ENCODE assay signal across 21 cellular contexts in genomic region chr5:113866763-113867162, GRCh38.
"Had no signal": no experiment of that assay in that cellular context is flagged by ENCODE, and none has a peak within 500 bp of the region (broad histone marks: within the 10 kb centered on the region; RNA-seq: fewer than 3 reads in every experiment).

No MANE protein-coding gene starts in this region.

- H3K27ac Mint-ChIP-seq: dendritic cell treated with granulocyte-macrophage colony-stimulating factor and Interleukin-4, amounts not matched to agents 40 ng/mL and 50 ng/mL, for 4 days; effector memory CD8-positive, alpha-beta T cell; endodermal cell; mesothelial cell of epicardium had no signal

- H3K4me3 Mint-ChIP-seq: dendritic cell treated with granulocyte-macrophage colony-stimulating factor and Interleukin-4, amounts not matched to agents 40 ng/mL and 50 ng/mL, for 4 days; effector memory CD8-positive, alpha-beta T cell; endodermal cell; mesothelial cell of epicardium had no signal

- H3K9me3 ChIP-seq: colonic mucosa, gastroesophageal sphincter, lower lobe of right lung, mucosa of descending colon had no signal

- H3K9me3 Mint-ChIP-seq: endodermal cell had no signal

- H3K27me3 Mint-ChIP-seq: dendritic cell treated with granulocyte-macrophage colony-stimulating factor and Interleukin-4, amounts not matched to agents 40 ng/mL and 50 ng/mL, for 4 days; effector memory CD8-positive, alpha-beta T cell had no signal

- H2AFZ ChIP-seq: hepatocyte had no signal

- ATAC-seq: effector memory CD8-positive, alpha-beta T cell; esophagus mucosa; foreskin keratinocyte; gastroesophageal sphincter; heart left ventricle; left cardiac atrium; left lung; left ventricle myocardium superior; lower lobe of right lung; mucosa of descending colon had no signal

- H3K36me3 ChIP-seq: colonic mucosa, gastroesophageal sphincter, heart left ventricle, left lung, lower lobe of right lung had no signal

- H3K27ac ChIP-seq: colonic mucosa, epithelial cell of prostate, foreskin keratinocyte, gastroesophageal sphincter, heart left ventricle, hepatocyte, left lung, lower lobe of right lung had no signal

- H3K4me2 ChIP-seq: hepatocyte had no signal

- H3K79me2 ChIP-seq: hepatocyte had no signal

- H3K4me1 ChIP-seq: colonic mucosa, foreskin keratinocyte, gastroesophageal sphincter, heart left ventricle, lower lobe of right lung had no signal

- H3K27me3 ChIP-seq: colonic mucosa, foreskin keratinocyte, gastroesophageal sphincter, hepatocyte, left lung had no signal

- H3K4me3 ChIP-seq: colonic mucosa, gastroesophageal sphincter, heart left ventricle, hepatocyte, left lung, lower lobe of right lung, mucosa of descending colon had no signal

- DNase-seq: colonic mucosa; cortex of kidney; effector CD8-positive, alpha-beta T cell; effector memory CD8-positive, alpha-beta T cell; endodermal cell; erythroblast; foreskin keratinocyte; heart left ventricle; hypothalamus; left cardiac atrium; left lung; left ventricle myocardium superior; lower lobe of right lung; mesenchymal stem cell; mucosa of descending colon had no signal
